Comparison of ENCODE assay signal across 1 cellular context in the genomic region with DNA sequence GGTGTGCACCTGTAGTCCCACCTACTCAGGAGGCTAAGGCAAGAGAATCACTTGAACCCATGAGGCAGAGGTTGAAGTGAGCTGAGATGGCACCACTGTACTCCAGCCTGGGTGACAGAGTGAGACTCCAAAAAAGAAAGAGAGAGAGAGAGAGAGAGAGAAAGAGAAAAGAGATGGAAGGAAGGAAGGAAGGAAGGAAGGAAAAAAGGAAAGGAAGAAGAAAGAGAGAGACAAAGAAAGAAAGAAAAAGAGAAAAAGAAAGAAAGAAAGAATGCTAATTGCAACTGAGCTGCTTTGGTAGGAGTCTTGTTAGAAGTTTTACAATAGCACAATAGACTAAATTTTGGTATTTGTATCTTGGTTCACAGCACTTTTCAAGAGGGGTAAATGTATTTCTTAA.
TF ChIP-seq lines count a peak whose summit lies in the region.

No MANE protein-coding gene starts in this region.

TF ChIP-seq in K562, 482 proteins besides CTCF, POLR2A, EP300 and RAD21:
- TF ChIP-seq, protein P1, sequence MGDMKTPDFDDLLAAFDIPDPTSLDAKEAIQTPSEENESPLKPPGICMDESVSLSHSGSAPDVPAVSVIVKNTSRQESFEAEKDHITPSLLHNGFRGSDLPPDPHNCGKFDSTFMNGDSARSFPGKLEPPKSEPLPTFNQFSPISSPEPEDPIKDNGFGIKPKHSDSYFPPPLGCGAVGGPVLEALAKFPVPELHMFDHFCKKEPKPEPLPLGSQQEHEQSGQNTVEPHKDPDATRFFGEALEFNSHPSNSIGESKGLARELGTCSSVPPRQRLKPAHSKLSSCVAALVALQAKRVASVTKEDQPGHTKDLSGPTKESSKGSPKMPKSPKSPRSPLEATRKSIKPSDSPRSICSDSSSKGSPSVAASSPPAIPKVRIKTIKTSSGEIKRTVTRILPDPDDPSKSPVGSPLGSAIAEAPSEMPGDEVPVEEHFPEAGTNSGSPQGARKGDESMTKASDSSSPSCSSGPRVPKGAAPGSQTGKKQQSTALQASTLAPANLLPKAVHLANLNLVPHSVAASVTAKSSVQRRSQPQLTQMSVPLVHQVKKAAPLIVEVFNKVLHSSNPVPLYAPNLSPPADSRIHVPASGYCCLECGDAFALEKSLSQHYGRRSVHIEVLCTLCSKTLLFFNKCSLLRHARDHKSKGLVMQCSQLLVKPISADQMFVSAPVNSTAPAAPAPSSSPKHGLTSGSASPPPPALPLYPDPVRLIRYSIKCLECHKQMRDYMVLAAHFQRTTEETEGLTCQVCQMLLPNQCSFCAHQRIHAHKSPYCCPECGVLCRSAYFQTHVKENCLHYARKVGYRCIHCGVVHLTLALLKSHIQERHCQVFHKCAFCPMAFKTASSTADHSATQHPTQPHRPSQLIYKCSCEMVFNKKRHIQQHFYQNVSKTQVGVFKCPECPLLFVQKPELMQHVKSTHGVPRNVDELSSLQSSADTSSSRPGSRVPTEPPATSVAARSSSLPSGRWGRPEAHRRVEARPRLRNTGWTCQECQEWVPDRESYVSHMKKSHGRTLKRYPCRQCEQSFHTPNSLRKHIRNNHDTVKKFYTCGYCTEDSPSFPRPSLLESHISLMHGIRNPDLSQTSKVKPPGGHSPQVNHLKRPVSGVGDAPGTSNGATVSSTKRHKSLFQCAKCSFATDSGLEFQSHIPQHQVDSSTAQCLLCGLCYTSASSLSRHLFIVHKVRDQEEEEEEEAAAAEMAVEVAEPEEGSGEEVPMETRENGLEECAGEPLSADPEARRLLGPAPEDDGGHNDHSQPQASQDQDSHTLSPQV (IDR thresholded peaks at IDR 0.05), result no peak
- peak; percentile 29 for TF ChIP-seq ARHGAP35 (IDR thresholded peaks at IDR 0.05; ENCODE audit: partially characterized antibody)
- TF ChIP-seq, protein P2, sequence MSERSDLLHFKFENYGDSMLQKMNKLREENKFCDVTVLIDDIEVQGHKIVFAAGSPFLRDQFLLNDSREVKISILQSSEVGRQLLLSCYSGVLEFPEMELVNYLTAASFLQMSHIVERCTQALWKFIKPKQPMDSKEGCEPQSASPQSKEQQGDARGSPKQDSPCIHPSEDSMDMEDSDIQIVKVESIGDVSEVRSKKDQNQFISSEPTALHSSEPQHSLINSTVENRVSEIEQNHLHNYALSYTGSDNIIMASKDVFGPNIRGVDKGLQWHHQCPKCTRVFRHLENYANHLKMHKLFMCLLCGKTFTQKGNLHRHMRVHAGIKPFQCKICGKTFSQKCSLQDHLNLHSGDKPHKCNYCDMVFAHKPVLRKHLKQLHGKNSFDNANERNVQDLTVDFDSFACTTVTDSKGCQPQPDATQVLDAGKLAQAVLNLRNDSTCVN (CRISPR knock-in tag; IDR thresholded peaks at IDR 0.05), result 0 out of 2 replicates have a peak, but pooled peaks have one; percentile 66
- no peak for TF ChIP-seq MBD2 (IDR thresholded peaks at IDR 0.05; ENCODE audit: borderline replicate concordance, low read depth)
- TF ChIP-seq, protein P3, sequence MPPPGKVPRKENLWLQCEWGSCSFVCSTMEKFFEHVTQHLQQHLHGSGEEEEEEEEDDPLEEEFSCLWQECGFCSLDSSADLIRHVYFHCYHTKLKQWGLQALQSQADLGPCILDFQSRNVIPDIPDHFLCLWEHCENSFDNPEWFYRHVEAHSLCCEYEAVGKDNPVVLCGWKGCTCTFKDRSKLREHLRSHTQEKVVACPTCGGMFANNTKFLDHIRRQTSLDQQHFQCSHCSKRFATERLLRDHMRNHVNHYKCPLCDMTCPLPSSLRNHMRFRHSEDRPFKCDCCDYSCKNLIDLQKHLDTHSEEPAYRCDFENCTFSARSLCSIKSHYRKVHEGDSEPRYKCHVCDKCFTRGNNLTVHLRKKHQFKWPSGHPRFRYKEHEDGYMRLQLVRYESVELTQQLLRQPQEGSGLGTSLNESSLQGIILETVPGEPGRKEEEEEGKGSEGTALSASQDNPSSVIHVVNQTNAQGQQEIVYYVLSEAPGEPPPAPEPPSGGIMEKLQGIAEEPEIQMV (tag; conservative IDR thresholded peaks at IDR 0.05; ENCODE audit: low read depth), result no peak
- TF ChIP-seq, protein P4, sequence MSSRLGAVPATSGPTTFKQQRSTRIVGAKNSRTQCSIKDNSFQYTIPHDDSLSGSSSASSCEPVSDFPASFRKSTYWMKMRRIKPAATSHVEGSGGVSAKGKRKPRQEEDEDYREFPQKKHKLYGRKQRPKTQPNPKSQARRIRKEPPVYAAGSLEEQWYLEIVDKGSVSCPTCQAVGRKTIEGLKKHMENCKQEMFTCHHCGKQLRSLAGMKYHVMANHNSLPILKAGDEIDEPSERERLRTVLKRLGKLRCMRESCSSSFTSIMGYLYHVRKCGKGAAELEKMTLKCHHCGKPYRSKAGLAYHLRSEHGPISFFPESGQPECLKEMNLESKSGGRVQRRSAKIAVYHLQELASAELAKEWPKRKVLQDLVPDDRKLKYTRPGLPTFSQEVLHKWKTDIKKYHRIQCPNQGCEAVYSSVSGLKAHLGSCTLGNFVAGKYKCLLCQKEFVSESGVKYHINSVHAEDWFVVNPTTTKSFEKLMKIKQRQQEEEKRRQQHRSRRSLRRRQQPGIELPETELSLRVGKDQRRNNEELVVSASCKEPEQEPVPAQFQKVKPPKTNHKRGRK (tag; IDR thresholded peaks at IDR 0.05), result peak; percentile 78; the same call in 1 of the 2 replicates
- TF ChIP-seq RFX1 (IDR thresholded peaks at IDR 0.05), result no peak
